8 cellular contexts compared by ENCODE assay signal in the genomic region with DNA sequence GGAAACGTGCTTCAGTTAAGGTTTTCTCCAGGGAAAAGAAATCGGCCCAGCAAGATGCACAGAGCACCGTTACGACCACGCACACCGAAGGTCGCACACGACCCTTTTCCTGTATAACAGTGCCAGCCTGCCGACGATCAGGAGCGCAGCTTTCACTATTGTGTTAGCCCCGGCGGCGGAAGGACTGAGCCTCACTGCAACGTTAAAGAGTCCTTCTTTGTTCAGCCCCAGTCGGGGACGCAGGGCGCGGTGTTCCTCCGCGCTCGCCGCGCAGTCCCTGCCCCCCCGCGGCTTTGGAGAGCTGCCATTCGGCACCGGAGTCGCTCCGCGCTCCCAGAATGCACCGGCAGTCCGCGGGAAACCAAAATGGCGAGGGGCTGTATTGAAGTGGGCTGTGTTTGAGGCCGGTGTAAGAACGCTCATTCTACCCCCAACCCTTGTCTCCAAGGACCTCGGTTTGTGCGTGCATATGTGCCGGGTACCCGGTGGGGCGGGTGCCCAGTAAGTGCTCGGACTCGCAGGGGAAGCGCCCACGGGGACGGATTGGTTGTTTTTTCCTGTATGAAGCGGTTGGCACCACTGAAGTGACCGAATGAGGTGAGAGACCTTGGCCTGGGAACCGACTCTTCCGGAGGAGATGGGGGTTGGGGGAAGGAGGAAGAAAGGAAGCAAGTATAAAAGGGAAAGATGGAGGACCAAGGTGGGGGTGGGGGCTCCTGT. TPM values are rescaled to one million over a fixed set of nuclear protein-coding genes. Genes with fewer than 3 reads are reported as not detected.
DNase-seq lines count a peak whose midpoint lies in the region; ATAC-seq and TF ChIP-seq lines count a peak whose summit lies in the region.

A gene (plus strand): TSS at position 349 of the 720 bp plus-strand sequence. CDS start 244 bp downstream, at position 593.

- TF ChIP-seq POLR2A in erythroblast (IDR thresholded peaks at IDR 0.05; ENCODE audit: low read length) = peak; percentile 98

- peak within 1 kb of the TSS; percentile 83 to 92 for H3K4me3 ChIP-seq in mucosa of rectum (ENCODE audit: low read length in 2 of 2)

- DNase-seq in DMS53 treated with DMSO at 0.1 percent for 48 hours (lab: John Stamatoyannopoulos, UW; ENCODE audit: unreplicated experiment) (peak; percentile 98), KG1 (lab: John Stamatoyannopoulos, UW) (peak; percentile 98), erythroblast (lab: John Stamatoyannopoulos, UW) (peak; percentile 96 to 98)
- peak; percentile 95 for DNase-seq in activated T-cell treated with anti-CD3 and anti-CD28 coated beads, Interleukin-2, amount 50 U/mL, for 1 hour
- DNase-seq in stimulated activated CD8-positive, alpha-beta memory T cell treated with anti-CD3 and anti-CD28 coated beads, Interleukin-4, amount 100 ng/mL, for 4 hours (ENCODE audit: low read depth in 2 of 2, low spot score in 1 of 2) = peak; percentile 83 to 90

- peak within 1 kb of the TSS; percentile 75 to 80 for H3K27ac ChIP-seq in mucosa of rectum (ENCODE audit: low read depth in 2 of 2, low read length in 2 of 2)

- no peaks in the 10 kb centered on the region for H3K36me3 ChIP-seq in mucosa of rectum (ENCODE audit: control insufficient read depth in 2 of 2, insufficient read depth in 2 of 2, low read length in 2 of 2)

- no peaks in the 10 kb centered on the region for H3K27me3 ChIP-seq in mucosa of rectum (ENCODE audit: control insufficient read depth in 2 of 2, insufficient read depth in 2 of 2, low read length in 2 of 2)

- peaks cover 12 to 15% of the 10 kb centered on the region in 2 donors for H3K4me1 ChIP-seq in mucosa of rectum (ENCODE audit: control insufficient read depth in 2 of 2, insufficient read depth in 2 of 2, low read length in 2 of 2)

- ATAC-seq in GM21723 (IDR thresholded peaks at IDR 0.05; ENCODE audit: unreplicated experiment) = peak; percentile 76

- no peaks in the 10 kb centered on the region for H3K9me3 ChIP-seq in mucosa of rectum (ENCODE audit: control insufficient read depth in 2 of 2, low read length in 2 of 2)

- H3K9ac ChIP-seq in mucosa of rectum (ENCODE audit: low read depth in 1 of 2, low read length in 2 of 2) = peak within 1 kb of the TSS; percentile 86 to 93

TF ChIP-seq in PFSK-1, 5 proteins besides CTCF, POLR2A, EP300 and RAD21:
- TF ChIP-seq, protein P1, sequence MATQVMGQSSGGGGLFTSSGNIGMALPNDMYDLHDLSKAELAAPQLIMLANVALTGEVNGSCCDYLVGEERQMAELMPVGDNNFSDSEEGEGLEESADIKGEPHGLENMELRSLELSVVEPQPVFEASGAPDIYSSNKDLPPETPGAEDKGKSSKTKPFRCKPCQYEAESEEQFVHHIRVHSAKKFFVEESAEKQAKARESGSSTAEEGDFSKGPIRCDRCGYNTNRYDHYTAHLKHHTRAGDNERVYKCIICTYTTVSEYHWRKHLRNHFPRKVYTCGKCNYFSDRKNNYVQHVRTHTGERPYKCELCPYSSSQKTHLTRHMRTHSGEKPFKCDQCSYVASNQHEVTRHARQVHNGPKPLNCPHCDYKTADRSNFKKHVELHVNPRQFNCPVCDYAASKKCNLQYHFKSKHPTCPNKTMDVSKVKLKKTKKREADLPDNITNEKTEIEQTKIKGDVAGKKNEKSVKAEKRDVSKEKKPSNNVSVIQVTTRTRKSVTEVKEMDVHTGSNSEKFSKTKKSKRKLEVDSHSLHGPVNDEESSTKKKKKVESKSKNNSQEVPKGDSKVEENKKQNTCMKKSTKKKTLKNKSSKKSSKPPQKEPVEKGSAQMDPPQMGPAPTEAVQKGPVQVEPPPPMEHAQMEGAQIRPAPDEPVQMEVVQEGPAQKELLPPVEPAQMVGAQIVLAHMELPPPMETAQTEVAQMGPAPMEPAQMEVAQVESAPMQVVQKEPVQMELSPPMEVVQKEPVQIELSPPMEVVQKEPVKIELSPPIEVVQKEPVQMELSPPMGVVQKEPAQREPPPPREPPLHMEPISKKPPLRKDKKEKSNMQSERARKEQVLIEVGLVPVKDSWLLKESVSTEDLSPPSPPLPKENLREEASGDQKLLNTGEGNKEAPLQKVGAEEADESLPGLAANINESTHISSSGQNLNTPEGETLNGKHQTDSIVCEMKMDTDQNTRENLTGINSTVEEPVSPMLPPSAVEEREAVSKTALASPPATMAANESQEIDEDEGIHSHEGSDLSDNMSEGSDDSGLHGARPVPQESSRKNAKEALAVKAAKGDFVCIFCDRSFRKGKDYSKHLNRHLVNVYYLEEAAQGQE (IDR thresholded peaks at IDR 0.05; ENCODE audit: insufficient read depth in 1 of 2, low read depth in 2 of 2, low read length in 2 of 2) = peak; percentile 63 to 72; a peak in 3 of 4 replicates
- TF ChIP-seq FOXP2 (optimal IDR thresholded peaks at IDR 0.05; ENCODE audit: borderline replicate concordance, extremely low read depth, extremely low read length, insufficient read depth) (peak; percentile 97), TAF1 (IDR thresholded peaks at IDR 0.05; ENCODE audit: borderline replicate concordance, insufficient read depth, low read length) (peak; percentile 100), POLR2AphosphoS5 (IDR thresholded peaks at IDR 0.05; ENCODE audit: low read depth, low read length) (peak; percentile 99), SIN3A (IDR thresholded peaks at IDR 0.05; ENCODE audit: borderline replicate concordance, insufficient read depth, low read length) (peak; percentile 87; the same call in 1 of the 2 replicates)
TF ChIP-seq in PFSK-1: peak in this region for 5.

RNA-seq across cellular contexts. Expression of the gene that starts here (rescaled TPM):
- 13.4 TPM for polyA plus RNA-seq in PFSK-1 (2012; ENCODE audit: insufficient read length, low read depth)

Comparison
In these comparisons a context has a peak if more than half of its experiments do, and no peak if none do; other contexts are left out.
1. Peak in every context shown above with its lines: DNase-seq, ATAC-seq, H3K4me3 ChIP-seq and H3K27ac ChIP-seq.